In genomic region chr2:220335591-220335915, GRCh38 we compare ENCODE assay signal across 14 cellular contexts.
"Had no signal": no experiment of that assay in that cellular context is flagged by ENCODE, and none has a peak within 500 bp of the region (broad histone marks: within the 10 kb centered on the region; RNA-seq: fewer than 3 reads in every experiment).

No MANE protein-coding gene starts in this region.

- H3K36me3 Mint-ChIP-seq: activated naive CD8-positive, alpha-beta T cell treated with anti-CD3 and anti-CD28 coated beads for 36 hours; stimulated activated effector memory CD8-positive, alpha-beta T cell treated with anti-CD3 and anti-CD28 coated beads, Interleukin-12 subunit alpha, Interleukin-12 subunit beta, amount 100 ng/mL, for 72 hours had no signal

- H3K27me3 Mint-ChIP-seq: activated CD8-positive, alpha-beta T cell treated with anti-CD3 and anti-CD28 coated beads for 36 hours; activated naive CD8-positive, alpha-beta T cell treated with anti-CD3 and anti-CD28 coated beads for 36 hours; dendritic cell treated with granulocyte-macrophage colony-stimulating factor and Interleukin-4, amounts not matched to agents 40 ng/mL and 50 ng/mL, for 4 days had no signal

- DNase-seq: activated CD4-positive, alpha-beta T cell treated with anti-CD3 and anti-CD28 coated beads for 4 hours; activated CD8-positive, alpha-beta T cell treated with anti-CD3 and anti-CD28 coated beads for 36 hours; activated gamma-delta T cell treated with Interleukin-2 at 50 U/mL for 16 hours; activated naive CD8-positive, alpha-beta T cell treated with anti-CD3 and anti-CD28 coated beads for 36 hours; activated T-cell treated with anti-CD3 and anti-CD28 coated beads, Interleukin-2, amount 50 U/mL, for 48 hours; brain microvascular endothelial cell; effector memory CD4-positive, alpha-beta T cell; foreskin keratinocyte; ovary; T-helper 9 cell had no signal

- H3K27ac Mint-ChIP-seq: activated CD8-positive, alpha-beta T cell treated with anti-CD3 and anti-CD28 coated beads for 36 hours; activated naive CD8-positive, alpha-beta T cell treated with anti-CD3 and anti-CD28 coated beads for 36 hours; dendritic cell treated with granulocyte-macrophage colony-stimulating factor and Interleukin-4, amounts not matched to agents 40 ng/mL and 50 ng/mL, for 4 days; stimulated activated effector memory CD8-positive, alpha-beta T cell treated with anti-CD3 and anti-CD28 coated beads, Interleukin-12 subunit alpha, Interleukin-12 subunit beta, amount 100 ng/mL, for 72 hours had no signal

- H3K9me3 ChIP-seq: ovary had no signal

- ATAC-seq: activated CD8-positive, alpha-beta T cell treated with anti-CD3 and anti-CD28 coated beads for 36 hours; stimulated activated effector memory CD8-positive, alpha-beta T cell treated with anti-CD3 and anti-CD28 coated beads, Interleukin-12 subunit alpha, Interleukin-12 subunit beta, amount 100 ng/mL, for 72 hours had no signal

- H3K4me1 Mint-ChIP-seq: activated naive CD8-positive, alpha-beta T cell treated with anti-CD3 and anti-CD28 coated beads for 36 hours; neural crest cell; stimulated activated effector memory CD8-positive, alpha-beta T cell treated with anti-CD3 and anti-CD28 coated beads, Interleukin-12 subunit alpha, Interleukin-12 subunit beta, amount 100 ng/mL, for 72 hours had no signal

- H3K4me3 ChIP-seq: lung, ovary had no signal

- H3K27ac ChIP-seq: brain microvascular endothelial cell, foreskin keratinocyte, ovary had no signal

- H3K27me3 ChIP-seq: brain microvascular endothelial cell, foreskin keratinocyte, ovary had no signal

- H3K4me3 Mint-ChIP-seq: activated CD8-positive, alpha-beta T cell treated with anti-CD3 and anti-CD28 coated beads for 36 hours; activated naive CD8-positive, alpha-beta T cell treated with anti-CD3 and anti-CD28 coated beads for 36 hours; dendritic cell treated with granulocyte-macrophage colony-stimulating factor and Interleukin-4, amounts not matched to agents 40 ng/mL and 50 ng/mL, for 4 days; neural crest cell; stimulated activated effector memory CD8-positive, alpha-beta T cell treated with anti-CD3 and anti-CD28 coated beads, Interleukin-12 subunit alpha, Interleukin-12 subunit beta, amount 100 ng/mL, for 72 hours had no signal
